ENCODE assay signal across 11 cellular contexts in the genomic region with DNA sequence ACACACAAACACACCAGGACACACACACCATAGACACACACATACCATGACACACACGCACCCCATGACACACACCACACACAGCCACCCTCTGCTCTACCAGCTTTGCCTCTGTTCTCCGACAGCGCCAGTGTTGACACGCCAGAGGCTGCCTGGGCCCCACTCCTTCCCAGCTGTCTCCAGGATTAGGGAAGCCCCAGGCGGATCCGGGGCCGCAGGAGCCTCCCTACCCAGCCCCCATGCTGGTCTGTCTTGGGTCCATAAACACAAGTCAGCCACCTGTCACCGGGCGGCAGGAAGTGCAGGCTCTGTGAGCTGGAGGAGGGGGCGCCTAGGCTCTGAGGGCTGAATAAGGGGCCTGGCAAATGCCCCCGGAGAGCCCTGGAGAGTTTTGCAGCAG. TPM values are rescaled to one million over a fixed set of nuclear protein-coding genes. Genes with fewer than 3 reads are reported as not detected.
DNase-seq lines count a peak whose midpoint lies in the region; ATAC-seq, FAIRE-seq and TF ChIP-seq lines count a peak whose summit lies in the region.
"Had no signal": no experiment of that assay in that cellular context is flagged by ENCODE, and none has a peak within 500 bp of the region (broad histone marks: within the 10 kb centered on the region; RNA-seq: fewer than 3 reads in every experiment).

No MANE protein-coding gene starts in this region.

- no peak for TF ChIP-seq CTCF in D721Med (IDR thresholded peaks at IDR 0.05; ENCODE audit: insufficient read depth, missing control alignments)
- 0 out of 2 replicates have a peak, but pooled peaks have one; percentile 6 for TF ChIP-seq CTCF in HepG2 (CRISPR knock-in tag; IDR thresholded peaks at IDR 0.05)

- H3K79me2 ChIP-seq in HepG2 (ENCODE audit: insufficient read depth, low read length), result peaks cover 22% of the 10 kb centered on the region

- DNase-seq in D721Med (ENCODE audit: insufficient read length, low spot score) (peak; percentile 96), NCI-H2029 treated with DMSO at 0.1 percent for 48 hours (lab: John Stamatoyannopoulos, UW) (peak; percentile 13), SK-N-MC (ENCODE audit: low read depth, low spot score) (no peak), HepG2 (ENCODE audit: low spot score) (no peak), NCI-H748 treated with DMSO at 0.1 percent for 48 hours (lab: John Stamatoyannopoulos, UW) (no peak), pons (ENCODE audit: low spot score) (no peak)
- DNase-seq: amniotic stem cell, NCI-H1105 treated with DMSO at 0.1 percent for 48 hours had no signal

- no peak for ATAC-seq in HepG2
- ATAC-seq in GM18868 (IDR thresholded peaks at IDR 0.05; ENCODE audit: unreplicated experiment), result no peak
- no peak for ATAC-seq in GM21381 (IDR thresholded peaks at IDR 0.05; ENCODE audit: unreplicated experiment)

- H3K36me3 ChIP-seq in SK-N-MC (ENCODE audit: insufficient read depth, low read length) (no peaks in the 10 kb centered on the region), HepG2 (replicated peaks in 1 of 2; ENCODE audit: control insufficient read depth in 1 of 2, insufficient read depth in 2 of 2, low read length in 2 of 2) (0 out of 5 replicates have a peak, but pooled peaks cover 0 to 2% of the 10 kb centered on the region in 2 experiments)

- no peaks in the 10 kb centered on the region for H3K27me3 ChIP-seq in HepG2 (ENCODE audit: control insufficient read depth in 1 of 2, insufficient read depth in 2 of 2, low read length in 2 of 2)

- H2AFZ ChIP-seq in HepG2 (ENCODE audit: low read length), result no peak overlapping the region
- H2AFZ ChIP-seq: parathyroid adenoma had no signal

- TF ChIP-seq EP300 in HepG2 (IDR thresholded peaks at IDR 0.05; ENCODE audit: low read depth in 2 of 2, low read length in 2 of 2) (no peak), HepG2 (CRISPR knock-in tag; IDR thresholded peaks at IDR 0.05; ENCODE audit: borderline replicate concordance) (no peak)

- intact Hi-C loops in HepG2 (cut with micrococcal nuclease; ENCODE audit: unreplicated experiment), result no loop called here

- CTCF ChIA-PET in HepG2 (lab: Yijun Ruan, JAX; ENCODE audit: low intra/inter-chr PET ratio, low total read pairs), result no interaction called here

- H3K9me3 ChIP-seq in SK-N-MC (ENCODE audit: low read depth, low read length), result no peaks in the 10 kb centered on the region
- H3K9me3 ChIP-seq in HepG2 (ENCODE audit: low read length), result no peaks in the 10 kb centered on the region

- peaks cover 72% of the 10 kb centered on the region for H3K4me1 ChIP-seq in HepG2 (ENCODE audit: insufficient read depth, low read length)

- WGBS in HepG2 (ENCODE audit: low lambda C conversion rate), result 65% methylated on average over 10 of the region's 11 CpGs

- in situ Hi-C loops in HepG2 (cut with HindIII; ENCODE audit: extremely low pct_ligation_motif_present, low pct_unique_long_range_greater_than_20kb), result no loop called here

- 0 out of 2 replicates have a peak overlapping the region, but pooled peaks have one; percentile 37 for H3K4me3 ChIP-seq in SK-N-MC
- H3K4me3 ChIP-seq in HepG2 (replicated peaks in 1 of 3; ENCODE audit: insufficient read depth in 1 of 3, low read depth in 2 of 3, low read length in 3 of 3), result no peak overlapping the region; a peak in 1 of 6 replicates

- H3K9ac ChIP-seq in SK-N-MC (ENCODE audit: insufficient read length), result no peak overlapping the region
- 0 out of 2 replicates have a peak overlapping the region, but pooled peaks have one; percentile 3 for H3K9ac ChIP-seq in HepG2 (ENCODE audit: insufficient read depth, low read depth, low read length)
- H3K9ac ChIP-seq: parathyroid adenoma had no signal

- TF ChIP-seq POLR2A in HepG2 (IDR thresholded peaks at IDR 0.05; ENCODE audit: insufficient read depth in 1 of 2, low read depth in 2 of 2, low read length in 2 of 2), result no peak

- BruUV-seq in HepG2 (replicated peaks; lab: Mats Ljungman, UMichigan), result no TSS peak

- no peak for TF ChIP-seq RAD21 in HepG2 (CRISPR knock-in tag; IDR thresholded peaks at IDR 0.05)

- FAIRE-seq in D721Med (lab: Jason Lieb, UNC), result no peak
- no peak for FAIRE-seq in HepG2 (lab: Jason Lieb, UNC)

- peaks cover 5% of the 10 kb centered on the region; the same call in 1 of the 2 replicates for H4K20me1 ChIP-seq in HepG2 (ENCODE audit: insufficient read depth, low read length)

- H3K4me2 ChIP-seq in HepG2 (ENCODE audit: low read depth, low read length), result 0 out of 2 replicates have a peak overlapping the region, but pooled peaks have one; percentile 14

- H3K27ac ChIP-seq in SK-N-MC, result no peak overlapping the region
- no peak overlapping the region for H3K27ac ChIP-seq in HepG2 (ENCODE audit: extremely low read length, insufficient read depth, low read length)
- H3K27ac ChIP-seq: parathyroid adenoma had no signal

- POLR2A ChIA-PET in HepG2 (lab: Yijun Ruan, JAX), result interaction anchor here (1.4 kb wide), 1 partner anchor 32 kb away, joined by 3 read pairs; no protein-coding TSS in a partner anchor

TF ChIP-seq in HepG2, 621 proteins besides CTCF, POLR2A, EP300 and RAD21 (continues in another document):
- TF ChIP-seq, protein P1, sequence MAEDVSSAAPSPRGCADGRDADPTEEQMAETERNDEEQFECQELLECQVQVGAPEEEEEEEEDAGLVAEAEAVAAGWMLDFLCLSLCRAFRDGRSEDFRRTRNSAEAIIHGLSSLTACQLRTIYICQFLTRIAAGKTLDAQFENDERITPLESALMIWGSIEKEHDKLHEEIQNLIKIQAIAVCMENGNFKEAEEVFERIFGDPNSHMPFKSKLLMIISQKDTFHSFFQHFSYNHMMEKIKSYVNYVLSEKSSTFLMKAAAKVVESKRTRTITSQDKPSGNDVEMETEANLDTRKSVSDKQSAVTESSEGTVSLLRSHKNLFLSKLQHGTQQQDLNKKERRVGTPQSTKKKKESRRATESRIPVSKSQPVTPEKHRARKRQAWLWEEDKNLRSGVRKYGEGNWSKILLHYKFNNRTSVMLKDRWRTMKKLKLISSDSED (CRISPR knock-in tag; IDR thresholded peaks at IDR 0.05), result no peak
- TF ChIP-seq CERS6 (CRISPR knock-in tag; IDR thresholded peaks at IDR 0.05) (no peak), SAP130 (CRISPR knock-in tag; IDR thresholded peaks at IDR 0.05; ENCODE audit: low read depth) (0 out of 2 replicates have a peak, but pooled peaks have one; percentile 27)

RNA-seq across cellular contexts. Expression of gene TBC1D16, which starts 10.5 kb away (rescaled TPM):
- 24.7 and 24.9 TPM in 2 replicates for total RNA-seq in HepG2 (2016; rRNA removed; fragmentation: Illumina TruSeq; extraction: Trizol)
- total RNA-seq in HepG2 (2016; cell fraction: cytosol; rRNA removed; fragmentation: Illumina TruSeq; extraction: Trizol; ENCODE audit: low read depth), result 4.0 and 5.5 TPM in 2 replicates
- total RNA-seq in HepG2 (2016; cell fraction: insoluble cytoplasmic fraction; rRNA removed; fragmentation: Illumina TruSeq; extraction: Trizol), result 22.2 and 25.3 TPM in 2 replicates
- total RNA-seq in HepG2 (2016; cell fraction: membrane; rRNA removed; fragmentation: Illumina TruSeq; extraction: Trizol), result 15.6 and 15.7 TPM in 2 replicates
- 18.9 and 20.0 TPM in 2 replicates for total RNA-seq in HepG2 (2016; cell fraction: nucleus; rRNA removed; fragmentation: Illumina TruSeq; extraction: Trizol)
- polyA plus RNA-seq in HepG2 (2011; rRNA removed), result 14.9 and 18.6 TPM in 2 replicates
- polyA plus RNA-seq in HepG2 (2011; cell fraction: cytosol; rRNA removed), result 10.0 and 12.5 TPM in 2 replicates
- polyA plus RNA-seq in HepG2 (2011; cell fraction: nucleus; rRNA removed), result 35.5 and 43.5 TPM in 2 replicates
- 20.5 and 25.8 TPM in 2 replicates for polyA plus RNA-seq in HepG2 (2012)
- 3.1 and 3.8 TPM in 2 replicates for polyA plus RNA-seq in HepG2 (2016; cell fraction: cytosol; fragmentation: Illumina TruSeq; extraction: Trizol; ENCODE audit: low read depth)
- 10.7 and 16.1 TPM in 2 replicates for polyA plus RNA-seq in HepG2 (2016; cell fraction: insoluble cytoplasmic fraction; fragmentation: Illumina TruSeq; extraction: Trizol; ENCODE audit: low read depth)
- 8.3 and 8.6 TPM in 2 replicates for polyA plus RNA-seq in HepG2 (2016; cell fraction: membrane; fragmentation: Illumina TruSeq; extraction: Trizol; ENCODE audit: low read depth)
- polyA plus RNA-seq in HepG2 (2016; cell fraction: nucleus; fragmentation: Illumina TruSeq; extraction: Trizol; ENCODE audit: insufficient read depth, low read depth), result 19.8 and 20.3 TPM in 2 replicates
- polyA minus RNA-seq in HepG2 (2011; rRNA and poly(A)+ RNA removed; ENCODE audit: low replicate concordance), result 7.0 and 54.0 TPM in 2 replicates
- 16.7 and 20.3 TPM in 2 replicates for polyA minus RNA-seq in HepG2 (2011; cell fraction: cytosol; rRNA and poly(A)+ RNA removed)
- polyA minus RNA-seq in HepG2 (2011; cell fraction: nucleus; rRNA and poly(A)+ RNA removed), result 27.6 and 28.5 TPM in 2 replicates

RNA-seq across cellular contexts. Expression of gene CCDC40, which starts 11.3 kb away (rescaled TPM):
- total RNA-seq in HepG2 (2016; rRNA removed; fragmentation: Illumina TruSeq; extraction: Trizol), result 3.8 and 5.5 TPM in 2 replicates
- 46.8 and 47.3 TPM in 2 replicates for total RNA-seq in HepG2 (2016; cell fraction: cytosol; rRNA removed; fragmentation: Illumina TruSeq; extraction: Trizol; ENCODE audit: low read depth)
- total RNA-seq in HepG2 (2016; cell fraction: insoluble cytoplasmic fraction; rRNA removed; fragmentation: Illumina TruSeq; extraction: Trizol), result 2.3 and 7.7 TPM in 2 replicates
- 11.8 and 13.0 TPM in 2 replicates for total RNA-seq in HepG2 (2016; cell fraction: membrane; rRNA removed; fragmentation: Illumina TruSeq; extraction: Trizol)
- total RNA-seq in HepG2 (2016; cell fraction: nucleus; rRNA removed; fragmentation: Illumina TruSeq; extraction: Trizol), result 6.5 and 8.4 TPM in 2 replicates
- 4.1 and 4.8 TPM in 2 replicates for polyA plus RNA-seq in HepG2 (2011; rRNA removed)
- 1.4 TPM in 2 replicates for polyA plus RNA-seq in HepG2 (2011; cell fraction: cytosol; rRNA removed)
- 17.6 and 21.2 TPM in 2 replicates for polyA plus RNA-seq in HepG2 (2011; cell fraction: nucleus; rRNA removed)
- 2.2 and 4.3 TPM in 2 replicates for polyA plus RNA-seq in HepG2 (2012)
- polyA plus RNA-seq in HepG2 (2016; cell fraction: cytosol; fragmentation: Illumina TruSeq; extraction: Trizol; ENCODE audit: low read depth), result 0.32 and 0.43 TPM in 2 replicates
- 2.2 and 2.4 TPM in 2 replicates for polyA plus RNA-seq in HepG2 (2016; cell fraction: insoluble cytoplasmic fraction; fragmentation: Illumina TruSeq; extraction: Trizol; ENCODE audit: low read depth)
- 0.74 and 0.84 TPM in 2 replicates for polyA plus RNA-seq in HepG2 (2016; cell fraction: membrane; fragmentation: Illumina TruSeq; extraction: Trizol; ENCODE audit: low read depth)
- 19.3 and 21.2 TPM in 2 replicates for polyA plus RNA-seq in HepG2 (2016; cell fraction: nucleus; fragmentation: Illumina TruSeq; extraction: Trizol; ENCODE audit: insufficient read depth, low read depth)
- polyA minus RNA-seq in HepG2 (2011; rRNA and poly(A)+ RNA removed; ENCODE audit: low replicate concordance), result 3.0 and 3.8 TPM in 2 replicates
- polyA minus RNA-seq in HepG2 (2011; cell fraction: cytosol; rRNA and poly(A)+ RNA removed), result 1.8 and 4.1 TPM in 2 replicates
- polyA minus RNA-seq in HepG2 (2011; cell fraction: nucleus; rRNA and poly(A)+ RNA removed), result 7.0 and 8.0 TPM in 2 replicates

Comparison
In these comparisons a context has a peak if more than half of its experiments do, and no peak if none do; other contexts are left out.
1. DNase-seq: peak in D721Med (single experiment) and NCI-H2029 treated with DMSO at 0.1 percent for 48 hours (single experiment); none in SK-N-MC (single experiment), HepG2 (single experiment), NCI-H748 treated with DMSO at 0.1 percent for 48 hours (single experiment) and pons (single experiment).